Comparison of ENCODE assay signal across 12 cellular contexts in genomic region chr19:41218249-41218614, GRCh38. TPM values are rescaled to one million over a fixed set of nuclear protein-coding genes. Genes with fewer than 3 reads are reported as not detected.
DNase-seq lines count a peak whose midpoint lies in the region; ATAC-seq and TF ChIP-seq lines count a peak whose summit lies in the region.
"Had no signal": no experiment of that assay in that cellular context is flagged by ENCODE, and none has a peak within 500 bp of the region (broad histone marks: within the 10 kb centered on the region; RNA-seq: fewer than 3 reads in every experiment).

No MANE protein-coding gene starts in this region.

- TF ChIP-seq CTCF in endodermal cell (conservative IDR thresholded peaks at IDR 0.05) (no peak), thyroid gland (IDR thresholded peaks at IDR 0.05) (no peak), A673 (conservative IDR thresholded peaks at IDR 0.05; ENCODE audit: low read depth, low read length) (no peak)

- no TSS peak for BruUV-seq in A673 (replicated peaks; lab: Mats Ljungman, UMichigan)

- no peak for TF ChIP-seq POLR2A in thyroid gland (IDR thresholded peaks at IDR 0.05)

- peaks cover 22% of the 10 kb centered on the region for H3K27me3 Mint-ChIP-seq in endodermal cell (ENCODE audit: insufficient read depth)

- DNase-seq in SJCRH30 (no peak), endodermal cell (no peak), thyroid gland (no peak), A673 (ENCODE audit: low spot score) (no peak), ACHN (no peak)
- no peak for DNase-seq in activated CD4-positive, alpha-beta T cell treated with anti-CD3 and anti-CD28 coated beads, Interleukin-2, amount 50 U/mL, for 4 hours
- DNase-seq: activated CD4-positive, alpha-beta T cell treated with anti-CD3 and anti-CD28 coated beads for 36 hours; NCI-H1092 treated with DMSO at 0.1 percent for 48 hours; stimulated activated CD4-positive, alpha-beta T cell treated with anti-CD3 and anti-CD28 coated beads, Interleukin-4, amount 100 ng/mL, for 24 hours had no signal

- intact Hi-C loops in thyroid gland (cut with DNase I) (no loop called here), A673 (cut with micrococcal nuclease; ENCODE audit: unreplicated experiment) (no loop called here)

- no peaks in the 10 kb centered on the region for H3K27me3 ChIP-seq in SJCRH30
- no peaks in the 10 kb centered on the region for H3K27me3 ChIP-seq in endodermal cell (ENCODE audit: control insufficient read depth, insufficient read depth, low read length, poor library complexity, severe bottlenecking)
- H3K27me3 ChIP-seq in mucosa of rectum (ENCODE audit: control insufficient read depth in 2 of 2, insufficient read depth in 2 of 2, low read length in 2 of 2): peaks cover 2 to 18% of the 10 kb centered on the region in 2 donors
- H3K27me3 ChIP-seq in thyroid gland: no peaks in the 10 kb centered on the region
- H3K27me3 ChIP-seq in A673 (replicated peaks; ENCODE audit: insufficient read depth, low read depth, low read length, poor library complexity): no peaks in the 10 kb centered on the region

- CTCF ChIA-PET in A673 (lab: Charles Lee): interaction anchor here (0.6 kb wide), 1 partner anchor 14 kb away, joined by 5 read pairs; no protein-coding TSS in a partner anchor

- no peak overlapping the region for H3K9ac ChIP-seq in endodermal cell (ENCODE audit: extremely low read depth, low read length, poor library complexity, severe bottlenecking)
- peak overlapping the region; percentile 5 to 54 for H3K9ac ChIP-seq in mucosa of rectum (ENCODE audit: low read depth in 1 of 2, low read length in 2 of 2)

- peak overlapping the region; percentile 92 for H3K27ac Mint-ChIP-seq in endodermal cell
- H3K27ac Mint-ChIP-seq: activated CD4-positive, alpha-beta T cell treated with anti-CD3 and anti-CD28 coated beads for 36 hours had no signal

- peak overlapping the region; percentile 76 for H3K4me3 ChIP-seq in SJCRH30
- H3K4me3 ChIP-seq in endodermal cell (ENCODE audit: low read length): peak overlapping the region; percentile 80
- H3K4me3 ChIP-seq in mucosa of rectum (ENCODE audit: low read length in 2 of 2): peak overlapping the region; percentile 27 to 60
- H3K4me3 ChIP-seq in thyroid gland (replicated peaks in 1 of 3): no peak overlapping the region
- H3K4me3 ChIP-seq in A673 (ENCODE audit: low read depth, low read length, poor library complexity, severe bottlenecking): no peak overlapping the region

- POLR2A ChIA-PET in A673 (lab: Charles Lee; ENCODE audit: low non-redundant PET): no interaction called here

- peak overlapping the region; percentile 72 for H3K4me3 Mint-ChIP-seq in endodermal cell
- H3K4me3 Mint-ChIP-seq: activated CD4-positive, alpha-beta T cell treated with anti-CD3 and anti-CD28 coated beads for 36 hours had no signal

- H3K4me1 ChIP-seq in SJCRH30 (peaks cover 8% of the 10 kb centered on the region), endodermal cell (ENCODE audit: control insufficient read depth, insufficient read depth, low read length) (no peaks in the 10 kb centered on the region), mucosa of rectum (ENCODE audit: control insufficient read depth in 2 of 2, insufficient read depth in 2 of 2, low read length in 2 of 2) (peaks cover 4 to 6% of the 10 kb centered on the region in 2 donors), thyroid gland (no peaks in the 10 kb centered on the region), A673 (ENCODE audit: insufficient read depth, low read length, poor library complexity, severe bottlenecking) (no peaks in the 10 kb centered on the region)

- H3K27ac ChIP-seq in SJCRH30: peak overlapping the region; percentile 24; the same call in 1 of the 2 replicates
- H3K27ac ChIP-seq in endodermal cell (ENCODE audit: low read depth, low read length): peak overlapping the region; percentile 29
- peak overlapping the region; percentile 74 to 80 for H3K27ac ChIP-seq in mucosa of rectum (ENCODE audit: low read depth in 2 of 2, low read length in 2 of 2)
- peak overlapping the region; percentile 17 to 89 (median 85) for H3K27ac ChIP-seq in thyroid gland
- no peak overlapping the region for H3K27ac ChIP-seq in A673 (ENCODE audit: low read depth, low read length, poor library complexity, severe bottlenecking)

- 83 to 84% methylated on average over 7 of the region's 7 CpGs for WGBS in endodermal cell (ENCODE audit: insufficient coverage in 1 of 2, insufficient read length in 1 of 2), 2 experiments
- 56 to 78% methylated on average over 5 to 7 of the region's 7 CpGs for WGBS in thyroid gland, 2 donors

- H3K4me1 Mint-ChIP-seq in endodermal cell: peaks cover 11% of the 10 kb centered on the region

- peaks cover 6% of the 10 kb centered on the region; the same call in 1 of the 2 replicates for H3K36me3 ChIP-seq in SJCRH30
- H3K36me3 ChIP-seq in endodermal cell (ENCODE audit: control insufficient read depth, insufficient read depth, low read length): no peaks in the 10 kb centered on the region
- H3K36me3 ChIP-seq in mucosa of rectum (ENCODE audit: control insufficient read depth in 2 of 2, insufficient read depth in 2 of 2, low read length in 2 of 2): no peaks in the 10 kb centered on the region
- H3K36me3 ChIP-seq in thyroid gland: no peaks in the 10 kb centered on the region
- H3K36me3 ChIP-seq in A673 (ENCODE audit: insufficient read depth, low read length, poor library complexity, severe bottlenecking): no peaks in the 10 kb centered on the region

- H3K9me3 Mint-ChIP-seq in endodermal cell: no peaks in the 10 kb centered on the region

- H3K36me3 Mint-ChIP-seq in endodermal cell (ENCODE audit: low read depth): peaks cover 7% of the 10 kb centered on the region

- in situ Hi-C loops in ACHN (cut with HindIII; ENCODE audit: low pct_ligation_motif_present, low pct_unique_long_range_greater_than_20kb, low sequenced_read_pairs): no loop called here

- H3K9me3 ChIP-seq in SJCRH30 (replicated peaks) (no peaks in the 10 kb centered on the region), endodermal cell (ENCODE audit: control insufficient read depth, low read length) (no peaks in the 10 kb centered on the region), mucosa of rectum (ENCODE audit: control insufficient read depth in 2 of 2, low read length in 2 of 2) (no peaks in the 10 kb centered on the region), thyroid gland (no peaks in the 10 kb centered on the region), A673 (ENCODE audit: low read depth, low read length, poor library complexity, severe bottlenecking) (no peaks in the 10 kb centered on the region)

- ATAC-seq in GM19328 (IDR thresholded peaks at IDR 0.05; ENCODE audit: unreplicated experiment): no peak
- ATAC-seq: activated CD4-positive, alpha-beta T cell treated with anti-CD3 and anti-CD28 coated beads for 36 hours had no signal

RNA-seq across cellular contexts. Expression of gene AXL, which starts 0.8 kb away (rescaled TPM):
- 24.1 and 25.1 TPM in 2 replicates for total RNA-seq in SJCRH30 (2014; rRNA removed; shearing (Covaris generic))
- total RNA-seq in endodermal cell: 10 to 100 TPM; 10.9 to 14.1 TPM
- polyA plus RNA-seq in endodermal cell (2013, experiment 1 of 2): 21.5 TPM
- polyA plus RNA-seq in endodermal cell (2013, experiment 2 of 2): 21.1 TPM
- 10 to 100 TPM; 17.5 to 61.3 (median 35.4) TPM for total RNA-seq in thyroid gland
- 0.92 and 1.0 TPM in 2 replicates for total RNA-seq in A673 (2021)

RNA-seq across cellular contexts. Expression of gene CYP2S1, which starts 25.2 kb away (rescaled TPM):
- not detected in 2 replicates for total RNA-seq in SJCRH30 (2014; rRNA removed; shearing (Covaris generic))
- total RNA-seq in endodermal cell (10 to 100 TPM in 1 of 2 donors, 1 to 10 TPM in 1; 8.6 to 26.7 TPM), thyroid gland (1 to 10 TPM in 3 of 4 donors, not detected in 1; 1.0 to 2.3 (median 1.0) TPM), A673 (2021) (0.19 and 0.24 TPM in 2 replicates)
- polyA plus RNA-seq in endodermal cell (2013, experiment 1 of 2): 13.3 TPM
- polyA plus RNA-seq in endodermal cell (2013, experiment 2 of 2): 5.1 TPM
- total RNA-seq: G401 had no signal

RNA-seq across cellular contexts. Expression of gene HNRNPUL1, which starts 45.9 kb away (rescaled TPM):
- 260 and 274 TPM in 2 replicates for total RNA-seq in SJCRH30 (2014; rRNA removed; shearing (Covaris generic))
- total RNA-seq in endodermal cell: 100 to 1,000 TPM; 211 to 225 TPM
- 216 TPM for polyA plus RNA-seq in endodermal cell (2013, experiment 1 of 2)
- 207 TPM for polyA plus RNA-seq in endodermal cell (2013, experiment 2 of 2)
- 100 to 1,000 TPM; 129 to 180 (median 150) TPM for total RNA-seq in thyroid gland
- 342 and 344 TPM in 2 replicates for total RNA-seq in A673 (2021)

Comparison
In these comparisons a context has a peak if more than half of its experiments do, and no peak if none do; other contexts are left out.
1. H3K4me3 ChIP-seq: peak in SJCRH30 (single experiment), endodermal cell (single experiment) and mucosa of rectum (2 of 2); none in thyroid gland (0 of 3) and A673 (single experiment).